7 cellular contexts compared by ENCODE assay signal in the genomic region with DNA sequence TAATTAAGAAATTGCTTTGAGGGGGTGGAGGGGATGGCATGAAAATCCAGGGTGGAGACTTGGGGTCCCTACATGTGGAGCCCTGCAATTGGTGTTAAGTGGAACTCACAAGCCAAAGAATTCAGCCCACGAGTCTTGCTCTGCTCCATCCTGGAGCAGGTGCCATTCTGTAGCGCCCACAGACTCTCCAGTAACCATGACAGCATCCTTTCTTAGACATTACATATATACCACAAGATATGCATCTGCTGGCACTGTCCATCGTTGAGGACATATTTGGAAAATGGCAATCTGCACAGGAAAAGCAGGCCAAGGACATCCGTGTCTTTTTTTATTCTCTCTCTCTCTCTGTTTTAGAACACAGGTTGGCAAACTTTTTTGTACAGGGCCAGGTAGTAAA.
"Had no signal": no experiment of that assay in that cellular context is flagged by ENCODE, and none has a peak within 500 bp of the region (broad histone marks: within the 10 kb centered on the region; RNA-seq: fewer than 3 reads in every experiment).

No MANE protein-coding gene starts in this region.

- FAIRE-seq: HepG2 had no signal

- H3K27ac ChIP-seq: HL-60 had no signal

- DNase-seq: H7, HFFc6 had no signal

- H2AFZ ChIP-seq: GM23338 had no signal

- H3K9me3 ChIP-seq: HAP-1 had no signal

- H3K4me3 ChIP-seq: GM23338, HAP-1 had no signal

- H3K4me2 ChIP-seq: GM23338 had no signal

- ATAC-seq: GM23338, HCT116, HepG2 had no signal

- H3K36me3 ChIP-seq: HAP-1 had no signal

- H3K4me1 ChIP-seq: HAP-1 had no signal
